Comparison of ENCODE assay signal across 1 cellular context in genomic region chr20:36969478-36970186, GRCh38.
TF ChIP-seq lines count a peak whose summit lies in the region.

No MANE protein-coding gene starts in this region.

TF ChIP-seq in SK-N-SH treated with all-trans-retinoic acid at 6 μM for 48 hours, 23 proteins besides CTCF, POLR2A, EP300 and RAD21 (continued from another document):
- TF ChIP-seq CREB5 (CRISPR knock-in tag; IDR thresholded peaks at IDR 0.05; ENCODE audit: low read depth) (no peak), TOX (CRISPR knock-in tag; IDR thresholded peaks at IDR 0.05; ENCODE audit: borderline replicate concordance) (no peak), TCF4 (CRISPR knock-in tag; IDR thresholded peaks at IDR 0.05; ENCODE audit: borderline replicate concordance) (no peak), ISL1 (CRISPR knock-in tag; IDR thresholded peaks at IDR 0.05) (no peak), PATZ1 (CRISPR knock-in tag; IDR thresholded peaks at IDR 0.05; ENCODE audit: borderline replicate concordance) (no peak), ZNF565 (CRISPR knock-in tag; conservative IDR thresholded peaks at IDR 0.05; ENCODE audit: low read depth) (no peak), OSR1 (CRISPR knock-in tag; IDR thresholded peaks at IDR 0.05) (no peak), ZFP3 (CRISPR knock-in tag; IDR thresholded peaks at IDR 0.05) (no peak)
